In the genomic region with DNA sequence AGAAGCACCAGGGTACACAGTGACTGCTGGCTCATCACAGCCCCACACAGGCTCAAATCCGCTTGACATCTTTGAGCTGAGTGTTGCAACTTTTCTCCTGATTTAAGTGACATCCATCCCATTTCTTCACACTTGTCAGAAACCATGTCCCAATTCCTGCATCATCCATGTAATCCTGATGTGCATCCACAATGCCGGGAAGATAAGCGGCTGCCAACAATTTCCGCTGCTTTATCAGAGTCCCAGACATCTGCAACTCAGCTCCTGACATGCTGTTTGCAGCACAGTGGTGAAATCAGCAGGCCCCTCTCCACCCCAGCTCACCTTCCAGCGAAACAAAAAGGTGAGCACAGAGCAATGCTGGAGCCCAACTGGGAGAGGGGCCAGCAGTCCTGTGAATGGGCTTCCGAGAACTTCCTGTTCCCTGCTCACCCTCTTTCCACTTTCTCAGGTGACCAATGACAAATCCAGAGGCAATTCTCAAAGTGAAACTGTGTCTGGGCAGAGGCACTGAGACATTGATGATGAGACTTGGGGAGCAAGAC, we compare ENCODE assay signal across 33 cellular contexts.
"Had no signal": no experiment of that assay in that cellular context is flagged by ENCODE, and none has a peak within 500 bp of the region (broad histone marks: within the 10 kb centered on the region; RNA-seq: fewer than 3 reads in every experiment).

No MANE protein-coding gene starts in this region.

- H3K4me3 Mint-ChIP-seq: activated B cell treated with CpG ODN at 0.5 μM for 24 hours; activated CD8-positive, alpha-beta T cell treated with anti-CD3 and anti-CD28 coated beads for 36 hours; activated naive CD8-positive, alpha-beta T cell; activated T-cell treated with anti-CD3 and anti-CD28 coated beads, Interleukin-2, amount 50 U/mL, for 4 hours; activated T-helper 17 cell treated with anti-CD3 and anti-CD28 coated beads, Interleukin-2, amount 50 U/mL, for 72 hours; central memory CD8-positive, alpha-beta T cell; dendritic cell treated with granulocyte-macrophage colony-stimulating factor and Interleukin-4, amounts not matched to agents 40 ng/mL and 50 ng/mL, for 4 days; T-helper 2 cell treated with Interferon-gamma antibody and Interleukin-4, amounts not matched to agents 5 μg/mL and 100 μg/mL, for 36 hours had no signal

- DNase-seq: activated B cell treated with CpG ODN at 0.5 μM for 24 hours; activated CD4-positive, alpha-beta T cell treated with anti-CD3 and anti-CD28 coated beads for 48 hours; activated CD4-positive, alpha-beta T cell treated with anti-CD3 and anti-CD28 coated beads, Interleukin-2, amount 50 U/mL, for 1 hour; activated CD4-positive, alpha-beta T cell treated with anti-CD3 and anti-CD28 coated beads, Interleukin-2, amount 50 U/mL, for 48 hours; activated CD8-positive, alpha-beta memory T cell treated with anti-CD3 and anti-CD28 coated beads for 24 hours; activated CD8-positive, alpha-beta T cell treated with anti-CD3 and anti-CD28 coated beads for 36 hours; activated effector memory CD4-positive, alpha-beta T cell treated with Interleukin-2 at 50 U/mL for 16 hours; activated gamma-delta T cell treated with Interleukin-2 at 50 U/mL for 16 hours; activated naive CD4-positive, alpha-beta T cell treated with anti-CD3 and anti-CD28 coated beads, Interleukin-2, amount 50 U/mL, for 16 hours; activated naive CD4-positive, alpha-beta T cell treated with Interleukin-2 at 50 U/mL for 16 hours; activated T-cell treated with anti-CD3 and anti-CD28 coated beads, Interleukin-2, amount 50 U/mL, for 4 hours; amniotic stem cell; anterior cingulate cortex; brain microvascular endothelial cell; dorsolateral prefrontal cortex; effector memory CD4-positive, alpha-beta T cell; erythroblast; foreskin keratinocyte; gastrocnemius medialis; glutamatergic neuron; heart left ventricle; T1000; WERI-Rb-1 had no signal

- ATAC-seq: activated CD4-positive, CD25-positive, alpha-beta regulatory T cell treated with anti-CD3 and anti-CD28 coated beads, Interleukin-2, amount 50 U/mL, for 24 hours; activated CD8-positive, alpha-beta T cell treated with anti-CD3 and anti-CD28 coated beads for 36 hours; activated T-cell treated with anti-CD3 and anti-CD28 coated beads, Interleukin-2, amount 50 U/mL, for 4 hours; activated T-helper 17 cell treated with anti-CD3 and anti-CD28 coated beads, Interleukin-2, amount 50 U/mL, for 72 hours; foreskin keratinocyte; gastrocnemius medialis; heart left ventricle had no signal

- H3K4me3 ChIP-seq: coronary artery, dorsolateral prefrontal cortex, esophagus muscularis mucosa, gastrocnemius medialis, heart left ventricle had no signal

- H3K27me3 ChIP-seq: brain microvascular endothelial cell, foreskin keratinocyte, gastrocnemius medialis had no signal

- FAIRE-seq: astrocyte, bronchial epithelial cell had no signal

- H3K4me1 Mint-ChIP-seq: activated B cell treated with CpG ODN at 0.5 μM for 24 hours; activated T-helper 17 cell treated with anti-CD3 and anti-CD28 coated beads, Interleukin-2, amount 50 U/mL, for 72 hours; central memory CD8-positive, alpha-beta T cell had no signal

- H3K27ac ChIP-seq: brain microvascular endothelial cell, coronary artery, dorsolateral prefrontal cortex, esophagus muscularis mucosa, foreskin keratinocyte, gastrocnemius medialis, heart left ventricle, WERI-Rb-1 had no signal

- H3K27me3 Mint-ChIP-seq: activated B cell treated with CpG ODN at 0.5 μM for 24 hours; dendritic cell treated with granulocyte-macrophage colony-stimulating factor and Interleukin-4, amounts not matched to agents 40 ng/mL and 50 ng/mL, for 4 days had no signal

- H3K4me1 ChIP-seq: esophagus muscularis mucosa, foreskin keratinocyte, gastrocnemius medialis, heart left ventricle had no signal

- H3K9me3 ChIP-seq: gastrocnemius medialis had no signal

- H3K36me3 ChIP-seq: brain microvascular endothelial cell, esophagus muscularis mucosa, gastrocnemius medialis, heart left ventricle, WERI-Rb-1 had no signal

- H3K27ac Mint-ChIP-seq: activated B cell treated with CpG ODN at 0.5 μM for 24 hours; activated CD8-positive, alpha-beta T cell treated with anti-CD3 and anti-CD28 coated beads for 36 hours; activated naive CD8-positive, alpha-beta T cell; activated T-helper 17 cell treated with anti-CD3 and anti-CD28 coated beads, Interleukin-2, amount 50 U/mL, for 72 hours; dendritic cell treated with granulocyte-macrophage colony-stimulating factor and Interleukin-4, amounts not matched to agents 40 ng/mL and 50 ng/mL, for 4 days; T-helper 2 cell treated with Interferon-gamma antibody and Interleukin-4, amounts not matched to agents 5 μg/mL and 100 μg/mL, for 36 hours had no signal
